In the genomic region with DNA sequence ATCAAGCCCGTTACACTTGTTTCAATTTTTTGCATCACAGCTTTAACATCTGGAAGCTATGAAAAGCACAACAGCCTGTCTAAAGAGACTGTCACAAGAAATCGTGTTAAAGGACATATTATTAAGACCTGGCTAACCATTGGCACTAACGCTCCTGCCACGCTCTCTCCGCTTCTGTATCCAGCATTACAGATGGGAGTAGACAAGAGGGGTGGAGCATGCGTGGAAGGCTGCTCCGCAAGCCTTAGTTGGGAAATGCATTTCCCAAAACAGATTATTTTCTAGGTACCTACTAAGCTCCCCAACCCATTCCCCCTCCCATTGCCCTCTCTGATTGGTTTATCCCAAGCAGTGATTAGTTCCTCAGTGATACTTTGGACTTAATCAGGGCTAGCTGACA, we compare ENCODE assay signal across 28 cellular contexts.
"Had no signal": no experiment of that assay in that cellular context is flagged by ENCODE, and none has a peak within 500 bp of the region (broad histone marks: within the 10 kb centered on the region; RNA-seq: fewer than 3 reads in every experiment).

No MANE protein-coding gene starts in this region.

- DNase-seq: activated B cell treated with CpG ODN at 0.5 μM for 24 hours; activated CD4-positive, alpha-beta T cell treated with anti-CD3 and anti-CD28 coated beads for 48 hours; activated CD4-positive, alpha-beta T cell treated with anti-CD3 and anti-CD28 coated beads, Interleukin-2, amount 50 U/mL, for 1 hour; activated CD4-positive, alpha-beta T cell treated with anti-CD3 and anti-CD28 coated beads, Interleukin-2, amount 50 U/mL, for 48 hours; activated CD8-positive, alpha-beta memory T cell treated with anti-CD3 and anti-CD28 coated beads for 24 hours; activated CD8-positive, alpha-beta T cell treated with anti-CD3 and anti-CD28 coated beads for 36 hours; activated effector memory CD4-positive, alpha-beta T cell treated with Interleukin-2 at 50 U/mL for 16 hours; activated gamma-delta T cell treated with Interleukin-2 at 50 U/mL for 16 hours; activated naive CD4-positive, alpha-beta T cell treated with anti-CD3 and anti-CD28 coated beads, Interleukin-2, amount 50 U/mL, for 16 hours; activated naive CD4-positive, alpha-beta T cell treated with Interleukin-2 at 50 U/mL for 16 hours; activated T-cell treated with anti-CD3 and anti-CD28 coated beads, Interleukin-2, amount 50 U/mL, for 4 hours; aorta; central memory CD4-positive, alpha-beta T cell; cerebellar nuclear complex; colonic mucosa; effector CD8-positive, alpha-beta T cell; esophagus squamous epithelium; foreskin melanocyte; head of caudate nucleus; T-cell; T1000; WERI-Rb-1 had no signal

- H3K27ac ChIP-seq: breast epithelium, cardiac muscle cell, colonic mucosa, epithelial cell of prostate, esophagus squamous epithelium, gastroesophageal sphincter, WERI-Rb-1 had no signal

- H3K27me3 ChIP-seq: breast epithelium, cardiac muscle cell, colonic mucosa, esophagus squamous epithelium, gastroesophageal sphincter had no signal

- H3K4me3 ChIP-seq: breast epithelium, cardiac muscle cell, colonic mucosa, esophagus squamous epithelium, gastroesophageal sphincter had no signal

- H3K4me1 ChIP-seq: breast epithelium, colonic mucosa, esophagus squamous epithelium, gastroesophageal sphincter had no signal

- H3K36me3 ChIP-seq: breast epithelium, cardiac muscle cell, colonic mucosa, esophagus squamous epithelium, gastroesophageal sphincter, WERI-Rb-1 had no signal

- H3K9me3 ChIP-seq: colonic mucosa had no signal

- ATAC-seq: activated CD4-positive, CD25-positive, alpha-beta regulatory T cell treated with anti-CD3 and anti-CD28 coated beads, Interleukin-2, amount 50 U/mL, for 24 hours; activated CD8-positive, alpha-beta T cell treated with anti-CD3 and anti-CD28 coated beads for 36 hours; activated T-cell treated with anti-CD3 and anti-CD28 coated beads, Interleukin-2, amount 50 U/mL, for 4 hours; activated T-helper 17 cell treated with anti-CD3 and anti-CD28 coated beads, Interleukin-2, amount 50 U/mL, for 72 hours; gastroesophageal sphincter; T-cell had no signal
